10 cellular contexts compared by ENCODE assay signal in the genomic region with DNA sequence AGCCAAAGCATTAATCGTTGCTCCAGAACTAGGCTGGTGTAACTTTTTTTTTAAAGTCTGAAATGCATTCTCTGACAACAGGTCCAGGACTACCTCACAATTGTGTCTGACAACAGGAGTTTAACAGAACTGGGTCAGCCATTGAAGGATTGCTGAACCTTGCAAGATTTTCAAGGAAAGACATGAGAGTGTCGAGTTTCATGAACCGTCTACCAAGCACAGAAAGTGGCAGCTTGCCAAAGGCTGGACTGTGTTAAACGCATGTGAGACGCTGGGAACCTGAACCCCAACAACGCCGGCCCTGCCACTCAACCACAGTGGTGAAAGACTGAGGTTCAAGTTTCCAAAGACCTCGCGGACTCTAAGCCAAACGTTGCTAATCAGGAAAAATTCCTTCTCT.
DNase-seq lines count a peak whose midpoint lies in the region; ATAC-seq and TF ChIP-seq lines count a peak whose summit lies in the region.
"Had no signal": no experiment of that assay in that cellular context is flagged by ENCODE, and none has a peak within 500 bp of the region (broad histone marks: within the 10 kb centered on the region; RNA-seq: fewer than 3 reads in every experiment).

No MANE protein-coding gene starts in this region.

- ATAC-seq in GM21576 (IDR thresholded peaks at IDR 0.05; ENCODE audit: unreplicated experiment) = no peak
- no peak for ATAC-seq in naive thymus-derived CD8-positive, alpha-beta T cell
- ATAC-seq: heart left ventricle had no signal

- no peak for TF ChIP-seq CTCF in neural progenitor cell (IDR thresholded peaks at IDR 0.05)
- no peak for TF ChIP-seq CTCF in GM20000 (IDR thresholded peaks at IDR 0.05; ENCODE audit: extremely low read depth, missing control alignments)

- peak overlapping the region; percentile 78 for H3K27ac Mint-ChIP-seq in neural progenitor cell
- no peak overlapping the region for H3K27ac Mint-ChIP-seq in naive thymus-derived CD8-positive, alpha-beta T cell

- H3K4me1 ChIP-seq in neural progenitor cell = peaks cover 23% of the 10 kb centered on the region

- H3K4me2 ChIP-seq in neural progenitor cell = peak overlapping the region; percentile 45

- H3K27ac ChIP-seq in neural progenitor cell = no peak overlapping the region

- in situ Hi-C loops in G401 (cut with HindIII; ENCODE audit: low sequenced_read_pairs) = no loop called here

- peaks cover 18% of the 10 kb centered on the region for H3K79me2 ChIP-seq in neural progenitor cell (ENCODE audit: low read depth)

- H3K36me3 ChIP-seq in neural progenitor cell = no peaks in the 10 kb centered on the region

- no peaks in the 10 kb centered on the region for H3K9me3 Mint-ChIP-seq in neural progenitor cell
- peaks cover 0 to 5% (median 0%) of the 10 kb centered on the region in 9 donors for H3K9me3 Mint-ChIP-seq in naive thymus-derived CD8-positive, alpha-beta T cell
- H3K9me3 Mint-ChIP-seq: HFFc6 had no signal

- no peaks in the 10 kb centered on the region for H3F3A ChIP-seq in neural progenitor cell (ENCODE audit: low read depth)

- H3K27me3 ChIP-seq in neural progenitor cell = no peaks in the 10 kb centered on the region
- H3K27me3 ChIP-seq: heart left ventricle had no signal

- DNase-seq in DMS153 treated with DMSO at 0.1 percent for 48 hours (lab: John Stamatoyannopoulos, UW; ENCODE audit: unreplicated experiment) (peak; percentile 10), NCI-H2171 (lab: John Stamatoyannopoulos, UW) (peak; percentile 57), dermis blood vessel endothelial cell (peak; percentile 67), neural progenitor cell (ENCODE audit: low spot score) (peak; percentile 27), GM20000 (ENCODE audit: low spot score) (no peak), G401 (ENCODE audit: low spot score) (no peak)
- DNase-seq in naive thymus-derived CD8-positive, alpha-beta T cell = no peak
- DNase-seq: HFFc6 had no signal

- POLR2A ChIA-PET in naive thymus-derived CD8-positive, alpha-beta T cell (lab: Charles Lee) = no interaction called here

- no peak overlapping the region for H3K9ac ChIP-seq in neural progenitor cell

- peaks cover 36% of the 10 kb centered on the region for H3K4me1 Mint-ChIP-seq in neural progenitor cell
- peaks cover 0 to 20% (median under 1%) of the 10 kb centered on the region in 4 donors for H3K4me1 Mint-ChIP-seq in naive thymus-derived CD8-positive, alpha-beta T cell

- H3K9me3 ChIP-seq in neural progenitor cell (ENCODE audit: low read depth) = no peaks in the 10 kb centered on the region

- no peaks in the 10 kb centered on the region for H3K27me3 Mint-ChIP-seq in neural progenitor cell (ENCODE audit: insufficient read depth, low read depth)
- H3K27me3 Mint-ChIP-seq in naive thymus-derived CD8-positive, alpha-beta T cell = peaks cover 0 to 7% (median 0%) of the 10 kb centered on the region in 5 donors

- no peak overlapping the region for H2AFZ ChIP-seq in neural progenitor cell (replicated peaks)

- peaks cover 28% of the 10 kb centered on the region for H4K20me1 ChIP-seq in neural progenitor cell (ENCODE audit: low read depth)

- H3K4me3 Mint-ChIP-seq in neural progenitor cell = no peak overlapping the region
- H3K4me3 Mint-ChIP-seq in naive thymus-derived CD8-positive, alpha-beta T cell = no peak overlapping the region
- H3K4me3 Mint-ChIP-seq: HFFc6 had no signal

- H3K4me3 ChIP-seq in neural progenitor cell = no peak overlapping the region
- H3K4me3 ChIP-seq: heart left ventricle had no signal

- peaks cover 4% of the 10 kb centered on the region for H3K36me3 Mint-ChIP-seq in neural progenitor cell
- no peaks in the 10 kb centered on the region for H3K36me3 Mint-ChIP-seq in naive thymus-derived CD8-positive, alpha-beta T cell

Comparison
In these comparisons a context has a peak if more than half of its experiments do, and no peak if none do; other contexts are left out.
1. DNase-seq: peak in DMS153 treated with DMSO at 0.1 percent for 48 hours (single experiment), NCI-H2171 (single experiment), dermis blood vessel endothelial cell (single experiment) and neural progenitor cell (single experiment); none in GM20000 (single experiment), G401 (single experiment) and naive thymus-derived CD8-positive, alpha-beta T cell (0 of 10).